ENCODE assay signal across 30 cellular contexts in genomic region chr4:172088556-172088955, GRCh38.
"Had no signal": no experiment of that assay in that cellular context is flagged by ENCODE, and none has a peak within 500 bp of the region (broad histone marks: within the 10 kb centered on the region; RNA-seq: fewer than 3 reads in every experiment).

No MANE protein-coding gene starts in this region.

- H3K4me3 Mint-ChIP-seq: dendritic cell treated with granulocyte-macrophage colony-stimulating factor and Interleukin-4, amounts not matched to agents 40 ng/mL and 50 ng/mL, for 4 days; effector memory CD8-positive, alpha-beta T cell; endodermal cell had no signal

- H3K27ac ChIP-seq: colonic mucosa, coronary artery, dorsolateral prefrontal cortex, epithelial cell of prostate, esophagus muscularis mucosa, esophagus squamous epithelium, foreskin keratinocyte, gastrocnemius medialis, gastroesophageal sphincter, heart left ventricle, heart right ventricle, hepatocyte had no signal

- H3K4me1 Mint-ChIP-seq: endodermal cell had no signal

- H3K27me3 ChIP-seq: colonic mucosa, dorsolateral prefrontal cortex, esophagus muscularis mucosa, esophagus squamous epithelium, foreskin keratinocyte, gastrocnemius medialis, gastroesophageal sphincter, heart left ventricle, heart right ventricle, hepatocyte had no signal

- H3K27ac Mint-ChIP-seq: dendritic cell treated with granulocyte-macrophage colony-stimulating factor and Interleukin-4, amounts not matched to agents 40 ng/mL and 50 ng/mL, for 4 days; effector memory CD8-positive, alpha-beta T cell; endodermal cell had no signal

- FAIRE-seq: colon, endometrium, endothelial cell of umbilical vein, frontal cortex had no signal

- H3K9me3 ChIP-seq: colonic mucosa, esophagus muscularis mucosa, esophagus squamous epithelium, gastrocnemius medialis, gastroesophageal sphincter, heart left ventricle had no signal

- H3K27me3 Mint-ChIP-seq: dendritic cell treated with granulocyte-macrophage colony-stimulating factor and Interleukin-4, amounts not matched to agents 40 ng/mL and 50 ng/mL, for 4 days; effector memory CD8-positive, alpha-beta T cell had no signal

- H3K4me3 ChIP-seq: colonic mucosa, coronary artery, dorsolateral prefrontal cortex, esophagus muscularis mucosa, esophagus squamous epithelium, gastrocnemius medialis, gastroesophageal sphincter, heart left ventricle, heart right ventricle, hepatocyte had no signal

- H3K9me3 Mint-ChIP-seq: dendritic cell treated with granulocyte-macrophage colony-stimulating factor and Interleukin-4, amounts not matched to agents 40 ng/mL and 50 ng/mL, for 4 days; endodermal cell had no signal

- H3K4me2 ChIP-seq: hepatocyte had no signal

- H3K79me2 ChIP-seq: hepatocyte had no signal

- ATAC-seq: effector memory CD8-positive, alpha-beta T cell; esophagus mucosa; foreskin keratinocyte; gastrocnemius medialis; gastroesophageal sphincter; heart left ventricle; heart right ventricle had no signal

- H3K36me3 ChIP-seq: colonic mucosa, esophagus muscularis mucosa, esophagus squamous epithelium, gastrocnemius medialis, gastroesophageal sphincter, heart left ventricle, heart right ventricle had no signal

- H3K4me1 ChIP-seq: colonic mucosa, esophagus muscularis mucosa, esophagus squamous epithelium, foreskin keratinocyte, gastrocnemius medialis, gastroesophageal sphincter, heart left ventricle, heart right ventricle had no signal

- DNase-seq: colonic mucosa; cortex of kidney; dermis blood vessel endothelial cell; dorsolateral prefrontal cortex; effector CD4-positive, alpha-beta T cell; effector CD8-positive, alpha-beta T cell; effector memory CD4-positive, alpha-beta T cell; effector memory CD8-positive, alpha-beta T cell; endodermal cell; erythroblast; esophagus squamous epithelium; foreskin fibroblast; foreskin keratinocyte; foreskin melanocyte; gastrocnemius medialis; glutamatergic neuron; head of caudate nucleus; heart left ventricle; heart right ventricle had no signal

- H2AFZ ChIP-seq: hepatocyte had no signal
